ENCODE assay signal across 17 cellular contexts in genomic region chr12:128137140-128137539, GRCh38.
DNase-seq lines count a peak whose midpoint lies in the region; ATAC-seq lines count a peak whose summit lies in the region.
"Had no signal": no experiment of that assay in that cellular context is flagged by ENCODE, and none has a peak within 500 bp of the region (broad histone marks: within the 10 kb centered on the region; RNA-seq: fewer than 3 reads in every experiment).

No MANE protein-coding gene starts in this region.

- in situ Hi-C loops in KBM-7 (cut with MboI; ENCODE audit: low pct_unique_long_range_greater_than_20kb, low sequenced_read_pairs), result no loop called here

- DNase-seq in OCI-M1 (lab: John Stamatoyannopoulos, UW) (peak; percentile 17), KBM-7 (no peak), NCI-H2029 (lab: John Stamatoyannopoulos, UW) (no peak), dermis blood vessel endothelial cell (no peak)
- no peak for DNase-seq in stimulated activated CD4-positive, alpha-beta T cell treated with anti-CD3 and anti-CD28 coated beads, Interleukin-2, amount 100 ng/mL, for 48 hours
- DNase-seq: activated CD4-positive, alpha-beta T cell treated with anti-CD3 and anti-CD28 coated beads, Interleukin-2, amount 10 ng/mL, durations not matched to agents 7 days and 5 days; activated naive CD4-positive, alpha-beta T cell; GOT3; hippocampal formation; NCI-H1105 treated with DMSO at 0.1 percent for 48 hours; RPMI8226; SW 1271; tibial artery had no signal

- ATAC-seq in GM19035 (IDR thresholded peaks at IDR 0.05; ENCODE audit: unreplicated experiment) (peak; percentile 78), GM21786 (IDR thresholded peaks at IDR 0.05; ENCODE audit: unreplicated experiment) (peak; percentile 77), HG03159 (IDR thresholded peaks at IDR 0.05; ENCODE audit: unreplicated experiment) (peak; percentile 80)
- ATAC-seq: stimulated activated effector memory CD8-positive, alpha-beta T cell treated with anti-CD3 and anti-CD28 coated beads, Interleukin-12 subunit alpha, Interleukin-12 subunit beta, amount 100 ng/mL, for 72 hours had no signal
